In the genomic region with DNA sequence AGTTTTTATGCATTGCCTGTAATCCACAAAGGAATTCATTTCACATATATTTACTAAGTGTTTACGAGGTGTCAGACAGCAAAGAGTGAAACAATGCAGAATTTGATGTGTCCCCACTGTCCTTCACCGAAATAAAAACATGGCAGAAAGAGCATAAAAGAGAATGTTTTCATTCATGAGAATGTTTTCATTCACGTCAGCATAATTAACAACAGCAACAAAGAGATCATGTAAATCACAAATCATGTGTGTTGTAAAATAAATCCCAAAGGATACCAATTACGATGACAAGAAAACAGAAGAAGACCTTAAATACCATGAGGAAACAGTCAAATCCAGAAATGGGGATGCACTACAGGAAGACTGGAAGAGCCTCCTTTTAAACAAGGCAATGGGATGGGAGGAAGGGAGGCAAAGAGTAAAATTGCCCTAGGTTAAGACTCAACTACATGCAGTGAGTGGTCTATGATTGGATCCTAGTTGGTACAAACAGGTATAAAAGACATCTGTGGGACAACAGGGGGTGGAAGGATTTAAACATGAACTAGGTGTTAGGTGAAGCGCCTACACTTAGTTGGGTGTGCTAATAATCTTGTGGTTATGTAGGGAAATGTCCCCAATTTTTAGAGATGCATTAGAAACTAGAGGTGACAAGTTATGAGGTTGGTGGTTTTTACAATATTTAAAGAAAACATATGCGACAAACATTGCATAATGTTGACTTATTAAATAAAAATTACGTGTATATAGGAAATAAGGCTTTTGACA, we compare ENCODE assay signal across 11 cellular contexts. TPM values are rescaled to one million over a fixed set of nuclear protein-coding genes. Genes with fewer than 3 reads are reported as not detected.
DNase-seq lines count a peak whose midpoint lies in the region; ATAC-seq, FAIRE-seq and TF ChIP-seq lines count a peak whose summit lies in the region.
"Had no signal": no experiment of that assay in that cellular context is flagged by ENCODE, and none has a peak within 500 bp of the region (broad histone marks: within the 10 kb centered on the region; RNA-seq: fewer than 3 reads in every experiment).

No MANE protein-coding gene starts in this region.

- H3K4me3 ChIP-seq in right atrium auricular region (peak overlapping the region; percentile 59 to 65), H1 (ENCODE audit: extremely low read depth in 1 of 4, insufficient read depth in 2 of 4, low read depth in 3 of 4, low read length in 4 of 4) (peak overlapping the region; percentile 86 to 95 (median 91); a peak in 5 of 8 replicates), neuron (ENCODE audit: low read length) (peak overlapping the region; percentile 50)

- H3K4ac ChIP-seq in H1 (replicated peaks; ENCODE audit: insufficient read length, low read depth, low read length): no peak overlapping the region

- no peak overlapping the region for H3K14ac ChIP-seq in H1 (ENCODE audit: insufficient read length)

- no peak overlapping the region for H4K91ac ChIP-seq in H1 (replicated peaks; ENCODE audit: insufficient read length, low read length)

- no peaks in the 10 kb centered on the region for H4K20me1 ChIP-seq in H1 (replicated peaks in 1 of 2; ENCODE audit: control insufficient read depth in 1 of 2, insufficient read depth in 2 of 2, low read length in 2 of 2)

- H3K79me1 ChIP-seq in H1 (ENCODE audit: low read depth, low read length): no peaks in the 10 kb centered on the region

- CTCF ChIA-PET in H1 (lab: Charles Lee; ENCODE audit: partially characterized antibody): interaction anchor here (0.5 to 2.5 kb wide), 6 partner anchors 12 to 832 kb away, joined by 3 to 9 read pairs (median 3); partner anchors contain the start of gene ZKSCAN3

- no peak for TF ChIP-seq EP300 in H1 (IDR thresholded peaks at IDR 0.05; ENCODE audit: borderline replicate concordance in 1 of 2, low read depth in 2 of 2, low read length in 2 of 2)

- H3K27me3 ChIP-seq in right atrium auricular region: no peaks in the 10 kb centered on the region
- no peaks in the 10 kb centered on the region for H3K27me3 ChIP-seq in H1 (replicated peaks in 1 of 4; ENCODE audit: control insufficient read depth in 3 of 4, extremely low read depth in 1 of 4, insufficient read depth in 3 of 4, low read length in 3 of 4)
- no peaks in the 10 kb centered on the region for H3K27me3 ChIP-seq in neuron (ENCODE audit: insufficient read depth, low read length)
- H3K27me3 ChIP-seq: neutrophil had no signal

- H2BK12ac ChIP-seq in H1 (ENCODE audit: low read depth, low read length): peak overlapping the region; percentile 72; the same call in 1 of the 2 replicates

- no peaks in the 10 kb centered on the region for H3K9me3 ChIP-seq in right atrium auricular region
- H3K9me3 ChIP-seq in H1 (ENCODE audit: insufficient read depth in 2 of 2, low read depth in 1 of 2, low read length in 1 of 2): peaks cover under 1 to 4% of the 10 kb centered on the region in 2 experiments; a peak in 1 of 4 replicates
- no peaks in the 10 kb centered on the region for H3K9me3 ChIP-seq in neuron (ENCODE audit: low read length)
- H3K9me3 ChIP-seq: neutrophil had no signal

- no peak overlapping the region for H2AFZ ChIP-seq in H1 (ENCODE audit: low read length)
- H2AFZ ChIP-seq in neuron (ENCODE audit: low read depth, low read length): no peak overlapping the region

- FAIRE-seq in H1 (lab: Jason Lieb, UNC): no peak

- peaks cover 2% of the 10 kb centered on the region; the same call in 1 of the 2 replicates for H3K23me2 ChIP-seq in H1 (ENCODE audit: low read depth, low read length)

- peak overlapping the region in 3 of 4 experiments; percentile 84 to 92 (median 90); a peak in 3 of 7 replicates for H3K9ac ChIP-seq in H1 (replicated peaks in 1 of 4; ENCODE audit: extremely low read depth in 1 of 4, low read depth in 3 of 4, low read length in 3 of 4)

- no peak overlapping the region for H3K18ac ChIP-seq in H1 (ENCODE audit: extremely low read depth, low read length)

- H2BK120ac ChIP-seq in H1 (replicated peaks; ENCODE audit: low read depth, low read length): no peak overlapping the region

- POLR2A ChIA-PET in H1 (lab: Charles Lee; ENCODE audit: partially characterized antibody): interaction anchor here (0.6 to 3.6 kb wide), 21 partner anchors 8 to 467 kb away, joined by 3 to 36 read pairs (median 10); partner anchors contain the start of genes PGBD1, ZKSCAN3, ZKSCAN8 and ZSCAN26

- no peak overlapping the region for H3K56ac ChIP-seq in H1 (replicated peaks; ENCODE audit: insufficient read length, low read depth, low read length)

- WGBS in H1 (ENCODE audit: extremely low coverage in 1 of 2, insufficient coverage in 1 of 2, insufficient read length in 1 of 2, insufficient replicate concordance in 2 of 2, low coverage in 1 of 2, low lambda C conversion rate in 2 of 2, missing lambda C conversion rate in 1 of 2), 2 experiments: 84% methylated on average over 7 of the region's 7 CpGs; no CpG with 5 or more reads in 1 of the 2 experiments

- H4K5ac ChIP-seq in H1 (ENCODE audit: insufficient read length, low read depth, low read length): no peak overlapping the region

- H2BK20ac ChIP-seq in H1 (ENCODE audit: low read length): no peak overlapping the region

- H4K8ac ChIP-seq in H1 (ENCODE audit: extremely low read depth, insufficient read depth, low read length): peak overlapping the region; percentile 88; the same call in 1 of the 2 replicates

- H3K27ac ChIP-seq in right atrium auricular region: peak overlapping the region; percentile 95 to 98
- H3K27ac ChIP-seq in H1 (ENCODE audit: low read depth, low read length): peak overlapping the region; percentile 95; the same call in 1 of the 2 replicates

- peak overlapping the region; percentile 81 to 98 for H3K4me2 ChIP-seq in H1 (ENCODE audit: insufficient read depth in 1 of 2, low read depth in 2 of 2, low read length in 2 of 2)

- H3K4me1 ChIP-seq in right atrium auricular region: peaks cover 0 to 15% of the 10 kb centered on the region in 2 donors
- H3K4me1 ChIP-seq in H1 (replicated peaks in 1 of 4; ENCODE audit: control insufficient read depth in 3 of 4, insufficient read depth in 4 of 4, low read length in 3 of 4): no peaks in the 10 kb centered on the region
- peaks cover 17% of the 10 kb centered on the region for H3K4me1 ChIP-seq in neuron (ENCODE audit: insufficient read depth, low read length)

- H2AK5ac ChIP-seq in H1 (ENCODE audit: low read depth, low read length): no peak overlapping the region

- no peak overlapping the region for H3K23ac ChIP-seq in H1 (ENCODE audit: insufficient read length)

- ATAC-seq in GM18867 (IDR thresholded peaks at IDR 0.05; ENCODE audit: unreplicated experiment): no peak

- no peak for TF ChIP-seq RAD21 in H1 (IDR thresholded peaks at IDR 0.05 in 1 of 2, conservative IDR thresholded peaks at IDR 0.05 in 1 of 2; ENCODE audit: low read depth in 2 of 2, low read length in 2 of 2)

- H3K36me3 ChIP-seq in right atrium auricular region: no peaks in the 10 kb centered on the region
- H3K36me3 ChIP-seq in H1 (ENCODE audit: control insufficient read depth in 2 of 4, insufficient read depth in 4 of 4, low read length in 3 of 4): 0 out of 8 replicates have a peak, but pooled peaks cover 0 to under 1% (median 0%) of the 10 kb centered on the region in 4 experiments
- H3K36me3 ChIP-seq in neuron (ENCODE audit: insufficient read depth, low read length): no peaks in the 10 kb centered on the region
- H3K36me3 ChIP-seq: neutrophil had no signal

- H3K79me2 ChIP-seq in H1 (ENCODE audit: control insufficient read depth in 1 of 2, insufficient read depth in 2 of 2, low read length in 2 of 2): no peaks in the 10 kb centered on the region; a peak in 1 of 4 replicates

- H2BK5ac ChIP-seq in H1 (ENCODE audit: low read depth, low read length): peak overlapping the region; percentile 71; the same call in 1 of the 2 replicates

- no peak for DNase-seq in right atrium auricular region (ENCODE audit: low spot score)
- DNase-seq in cardiac septum (ENCODE audit: low spot score): no peak
- DNase-seq in H1 (ENCODE audit: low read depth in 1 of 2, low spot score in 2 of 2): no peak
- DNase-seq in DMS 273 (lab: John Stamatoyannopoulos, UW; ENCODE audit: unreplicated experiment): no peak
- DNase-seq in NCI-H2081 treated with DMSO at 0.1 percent for 48 hours (lab: John Stamatoyannopoulos, UW): no peak
- no peak for DNase-seq in NOMO-1 (lab: John Stamatoyannopoulos, UW; ENCODE audit: unreplicated experiment in 2 of 2)
- DNase-seq: activated gamma-delta T cell, NCI-H526 treated with DMSO at 0.1 percent for 48 hours had no signal

- no peak for TF ChIP-seq POLR2A in H1 (IDR thresholded peaks at IDR 0.05; ENCODE audit: control extremely low read depth in 1 of 2, low read depth in 2 of 2, low read length in 2 of 2)

- no peak for TF ChIP-seq CTCF in right atrium auricular region (IDR thresholded peaks at IDR 0.05)
- no peak for TF ChIP-seq CTCF in H1 (IDR thresholded peaks at IDR 0.05; ENCODE audit: control extremely low read depth in 1 of 3, insufficient read depth in 1 of 3, low read depth in 1 of 3, low read length in 3 of 3)

- H2BK15ac ChIP-seq in H1 (ENCODE audit: low read length): no peak overlapping the region

- intact Hi-C loops in cardiac septum (cut with DNase I): loop anchor here (5.0 to 10.0 kb wide), 3 partner anchors 67 to 950 kb away; partner anchors contain the start of genes ZNF391 and ZSCAN26

RNA-seq across cellular contexts. Expression of gene ZSCAN31, which starts 1.5 kb away (rescaled TPM):
- 10 to 100 TPM in 1 of 2 donors, 1 to 10 TPM in 1; 9.9 to 14.5 TPM for total RNA-seq in right atrium auricular region
- total RNA-seq in cardiac septum: 7.1 TPM
- total RNA-seq in H1 (2021; fragmentation: NEBNext Ultra II Directional; extraction: Animal tissue kit (Norgen Biotek cat#: 25700)): 7.0 and 8.8 TPM in 2 replicates
- 1.2 and 1.9 TPM in 2 replicates for polyA plus RNA-seq in H1 (2011; rRNA removed)
- polyA plus RNA-seq in H1 (2011; cell fraction: cytosol; rRNA removed): 3.6 TPM
- polyA plus RNA-seq in H1 (2011; cell fraction: nucleus; rRNA removed): 3.8 TPM
- polyA plus RNA-seq in H1 (2012, experiment 1 of 2): 4.4 to 8.0 TPM (median 6.2 TPM) in 4 replicates
- polyA plus RNA-seq in H1 (2012, experiment 2 of 2): 0.67 TPM
- 4.4 TPM for polyA plus RNA-seq in H1 (2013, experiment 1 of 2)
- polyA plus RNA-seq in H1 (2013, experiment 2 of 2): 3.3 TPM
- 13.2 and 13.8 TPM in 2 replicates for polyA minus RNA-seq in H1 (2011; rRNA and poly(A)+ RNA removed)
- 3.4 TPM for polyA minus RNA-seq in H1 (2011; cell fraction: cytosol; rRNA and poly(A)+ RNA removed)
- polyA minus RNA-seq in H1 (2011; cell fraction: nucleus; rRNA and poly(A)+ RNA removed): 6.1 TPM

RNA-seq across cellular contexts. Expression of gene ZKSCAN3, which starts 15.3 kb away (rescaled TPM):
- total RNA-seq in right atrium auricular region (1 to 10 TPM; 2.3 to 3.7 TPM), cardiac septum (5.3 TPM)
- total RNA-seq in H1 (2021; fragmentation: NEBNext Ultra II Directional; extraction: Animal tissue kit (Norgen Biotek cat#: 25700)): 9.2 and 9.8 TPM in 2 replicates
- 2.7 TPM in 2 replicates for polyA plus RNA-seq in H1 (2011; rRNA removed)
- polyA plus RNA-seq in H1 (2011; cell fraction: cytosol; rRNA removed): 3.4 TPM
- polyA plus RNA-seq in H1 (2011; cell fraction: nucleus; rRNA removed): 2.5 TPM
- 5.1 to 6.0 TPM (median 5.4 TPM) in 4 replicates for polyA plus RNA-seq in H1 (2012, experiment 1 of 2)
- 1.6 TPM for polyA plus RNA-seq in H1 (2012, experiment 2 of 2)
- polyA plus RNA-seq in H1 (2013, experiment 1 of 2): 3.7 TPM
- polyA plus RNA-seq in H1 (2013, experiment 2 of 2): 3.6 TPM
- 3.8 and 5.1 TPM in 2 replicates for polyA minus RNA-seq in H1 (2011; rRNA and poly(A)+ RNA removed)
- 2.9 TPM for polyA minus RNA-seq in H1 (2011; cell fraction: cytosol; rRNA and poly(A)+ RNA removed)
- 4.7 TPM for polyA minus RNA-seq in H1 (2011; cell fraction: nucleus; rRNA and poly(A)+ RNA removed)

RNA-seq across cellular contexts. Expression of gene PGBD1, which starts 53.1 kb away (rescaled TPM):
- total RNA-seq in right atrium auricular region: 1 to 10 TPM; 1.8 to 4.1 TPM
- total RNA-seq in cardiac septum: 3.8 TPM
- 7.6 and 9.2 TPM in 2 replicates for total RNA-seq in H1 (2021; fragmentation: NEBNext Ultra II Directional; extraction: Animal tissue kit (Norgen Biotek cat#: 25700))
- polyA plus RNA-seq in H1 (2011; rRNA removed): 2.3 and 2.5 TPM in 2 replicates
- polyA plus RNA-seq in H1 (2011; cell fraction: cytosol; rRNA removed): 4.5 TPM
- 3.4 TPM for polyA plus RNA-seq in H1 (2011; cell fraction: nucleus; rRNA removed)
- 5.3 to 6.9 TPM (median 5.6 TPM) in 4 replicates for polyA plus RNA-seq in H1 (2012, experiment 1 of 2)
- 0.71 TPM for polyA plus RNA-seq in H1 (2012, experiment 2 of 2)
- 4.5 TPM for polyA plus RNA-seq in H1 (2013, experiment 1 of 2)
- polyA plus RNA-seq in H1 (2013, experiment 2 of 2): 4.8 TPM
- polyA minus RNA-seq in H1 (2011; rRNA and poly(A)+ RNA removed): 6.1 and 6.7 TPM in 2 replicates
- 3.2 TPM for polyA minus RNA-seq in H1 (2011; cell fraction: cytosol; rRNA and poly(A)+ RNA removed)
- polyA minus RNA-seq in H1 (2011; cell fraction: nucleus; rRNA and poly(A)+ RNA removed): 5.4 TPM
